In genomic region chr17:60422162-60422665, GRCh38 we compare ENCODE assay signal across 9 cellular contexts. TPM values are rescaled to one million over a fixed set of nuclear protein-coding genes. Genes with fewer than 3 reads are reported as not detected.
A peak's percentile ranks its signal among the peaks of the same experiment; 100 is the strongest.
DNase-seq lines count a peak whose midpoint lies in the region; ATAC-seq and TF ChIP-seq lines count a peak whose summit lies in the region.
"Had no signal": no experiment of that assay in that cellular context is flagged by ENCODE, and none has a peak within 500 bp of the region (broad histone marks: within the 10 kb centered on the region; RNA-seq: fewer than 3 reads in every experiment).

CHCT1 (plus strand) TSS chr17:60422489; CDS start chr17:60422593, 104 bp downstream.

- H3K79me1 ChIP-seq in mesenchymal stem cell (replicated peaks; ENCODE audit: low read length, poor library complexity, severe bottlenecking) = no peaks in the 10 kb centered on the region

- H3K36me3 Mint-ChIP-seq in activated T-cell treated with anti-CD3 and anti-CD28 coated beads, Interleukin-2, amount 50 U/mL, for 4 hours (ENCODE audit: insufficient read depth) = no peaks in the 10 kb centered on the region

- H3K4me3 ChIP-seq in cardiac fibroblast (replicated peaks in 1 of 2; ENCODE audit: low read depth in 2 of 2, low read length in 2 of 2) (peak within 1 kb of the TSS; percentile 42 to 53), mesenchymal stem cell (ENCODE audit: insufficient read depth in 1 of 2, low read depth in 1 of 2, low read length in 2 of 2) (peak within 1 kb of the TSS; percentile 45 to 75), upper lobe of right lung (peak within 1 kb of the TSS; percentile 60)

- peak within 1 kb of the TSS; percentile 83 for H3K4me3 Mint-ChIP-seq in activated T-cell treated with anti-CD3 and anti-CD28 coated beads, Interleukin-2, amount 50 U/mL, for 4 hours

- peak within 1 kb of the TSS; percentile 86 for H3K9ac ChIP-seq in mesenchymal stem cell (ENCODE audit: low read length)

- H3K27me3 Mint-ChIP-seq in activated T-cell treated with anti-CD3 and anti-CD28 coated beads, Interleukin-2, amount 50 U/mL, for 4 hours (ENCODE audit: low read depth) = no peaks in the 10 kb centered on the region

- H3K14ac ChIP-seq in mesenchymal stem cell (ENCODE audit: low read length in 2 of 2) = peak within 1 kb of the TSS in 1 of 2 experiments; percentile 45

- peak within 1 kb of the TSS; percentile 85 for H3K4me2 ChIP-seq in mesenchymal stem cell (ENCODE audit: low read length, poor library complexity, severe bottlenecking)

- H3K36me3 ChIP-seq in mesenchymal stem cell (ENCODE audit: control insufficient read depth in 1 of 2, insufficient read depth in 2 of 2, low read depth in 1 of 2, low read length in 2 of 2) (no peaks in the 10 kb centered on the region), upper lobe of right lung (no peaks in the 10 kb centered on the region)

- H2BK15ac ChIP-seq in mesenchymal stem cell (ENCODE audit: low read depth, poor library complexity, severe bottlenecking) = peak within 1 kb of the TSS; percentile 57

- peak within 1 kb of the TSS in 1 of 2 experiments; percentile 46 for H3K4ac ChIP-seq in mesenchymal stem cell (ENCODE audit: low read depth in 1 of 2, low read length in 2 of 2)

- H3K9me3 ChIP-seq in mesenchymal stem cell (ENCODE audit: control insufficient read depth, low read length) = no peaks in the 10 kb centered on the region
- H3K9me3 ChIP-seq in upper lobe of right lung = no peaks in the 10 kb centered on the region

- H3K23ac ChIP-seq in mesenchymal stem cell (ENCODE audit: low read length in 2 of 2) = peak within 1 kb of the TSS in 1 of 2 experiments; percentile 81

- H3K4me1 Mint-ChIP-seq in activated T-cell treated with anti-CD3 and anti-CD28 coated beads, Interleukin-2, amount 50 U/mL, for 4 hours (ENCODE audit: low read depth) = peaks cover 6% of the 10 kb centered on the region

- no peak within 1 kb of the TSS for H3K27ac ChIP-seq in mesenchymal stem cell (ENCODE audit: low read length, poor library complexity, severe bottlenecking)
- peak within 1 kb of the TSS; percentile 45 for H3K27ac ChIP-seq in upper lobe of right lung

- no peak within 1 kb of the TSS for H2AK5ac ChIP-seq in mesenchymal stem cell (ENCODE audit: low read length, severe bottlenecking)

- H3K9me3 Mint-ChIP-seq in activated T-cell treated with anti-CD3 and anti-CD28 coated beads, Interleukin-2, amount 50 U/mL, for 4 hours = no peaks in the 10 kb centered on the region

- peak within 1 kb of the TSS; percentile 77 for H4K91ac ChIP-seq in mesenchymal stem cell (ENCODE audit: low read length)

- peak within 1 kb of the TSS; percentile 74 for H4K8ac ChIP-seq in mesenchymal stem cell (ENCODE audit: low read length)

- H3K4me1 ChIP-seq in mesenchymal stem cell (ENCODE audit: control insufficient read depth, insufficient read depth, low read depth, low read length) (peaks cover 4% of the 10 kb centered on the region), upper lobe of right lung (peaks cover 3% of the 10 kb centered on the region)

- H3K18ac ChIP-seq in mesenchymal stem cell (ENCODE audit: low read depth in 1 of 2, low read length in 2 of 2) = peak within 1 kb of the TSS; percentile 54 to 76

- ATAC-seq in activated T-cell treated with anti-CD3 and anti-CD28 coated beads, Interleukin-2, amount 50 U/mL, for 4 hours = no peak
- peak; percentile 51 for ATAC-seq in upper lobe of right lung
- no peak for ATAC-seq in GM19351 (IDR thresholded peaks at IDR 0.05; ENCODE audit: unreplicated experiment)

- no peak within 1 kb of the TSS for H2BK5ac ChIP-seq in mesenchymal stem cell (ENCODE audit: low read depth, low read length, poor library complexity, severe bottlenecking)

- intact Hi-C loops in upper lobe of right lung (cut with DNase I) = no loop called here

- TF ChIP-seq CTCF in cardiac fibroblast (IDR thresholded peaks at IDR 0.05; ENCODE audit: low read depth, low read length) = no peak
- TF ChIP-seq CTCF in upper lobe of right lung (IDR thresholded peaks at IDR 0.05) = no peak

- H2BK12ac ChIP-seq in mesenchymal stem cell (ENCODE audit: low read length in 2 of 2) = peak within 1 kb of the TSS; percentile 40 to 67

- 65% methylated on average over 18 of the region's 18 CpGs for WGBS in mesenchymal stem cell

- H3K27me3 ChIP-seq in mesenchymal stem cell (ENCODE audit: control insufficient read depth in 1 of 2, insufficient read depth in 1 of 2, low read length in 2 of 2) (no peaks in the 10 kb centered on the region), upper lobe of right lung (no peaks in the 10 kb centered on the region)

- DNase-seq in activated T-cell treated with anti-CD3 and anti-CD28 coated beads, Interleukin-2, amount 50 U/mL, for 4 hours = no peak
- no peak for DNase-seq in activated T-cell treated with anti-CD3 and anti-CD28 coated beads, Interleukin-2, amount 50 U/mL, for 1 hour
- DNase-seq in cardiac fibroblast (ENCODE audit: low read depth in 2 of 2) (no peak), mesenchymal stem cell (no peak), upper lobe of right lung (peak; percentile 69), cortex of kidney (lab: John Stamatoyannopoulos, UW) (no peak), SKM-1 (lab: John Stamatoyannopoulos, UW; ENCODE audit: unreplicated experiment) (no peak)

- peak within 1 kb of the TSS; percentile 48 for H2AFZ ChIP-seq in mesenchymal stem cell (ENCODE audit: low read depth, low read length)

- H2BK120ac ChIP-seq in mesenchymal stem cell (ENCODE audit: low read depth, low read length) = peak within 1 kb of the TSS; percentile 6

RNA-seq across cellular contexts. Expression of gene CHCT1, which starts in this region (rescaled TPM):
- total RNA-seq in activated T-cell treated with anti-CD3 and anti-CD28 coated beads, Interleukin-2, amount 50 U/mL, for 4 hours = under 1 TPM in 1 of 3 donors, not detected in 2; 0.21 TPM
- polyA plus RNA-seq in mesenchymal stem cell (2013, experiment 1 of 2) = 0.06 TPM
- polyA plus RNA-seq in mesenchymal stem cell (2013, experiment 2 of 2) = not detected
- total RNA-seq in upper lobe of right lung = not detected
- total RNA-seq: Daoy had no signal

Comparison
In these comparisons a context has a peak if more than half of its experiments do, and no peak if none do; other contexts are left out.
1. Peak in DNase-seq, ATAC-seq, H3K4me3 ChIP-seq and H3K27ac ChIP-seq in upper lobe of right lung; RNA of the gene not detected or under 1 TPM.